8 cellular contexts compared by ENCODE assay signal in genomic region chr17:28937044-28937729, GRCh38. TPM values are rescaled to one million over a fixed set of nuclear protein-coding genes. Genes with fewer than 3 reads are reported as not detected.
DNase-seq lines count a peak whose midpoint lies in the region; ATAC-seq, FAIRE-seq and TF ChIP-seq lines count a peak whose summit lies in the region.
"Had no signal": no experiment of that assay in that cellular context is flagged by ENCODE, and none has a peak within 500 bp of the region (broad histone marks: within the 10 kb centered on the region; RNA-seq: fewer than 3 reads in every experiment).

No MANE protein-coding gene starts in this region.

- POLR2A ChIA-PET in IMR-90 (lab: Charles Lee; ENCODE audit: unreplicated experiment) (no interaction called here), K562 (lab: Yijun Ruan, JAX) (interaction anchor here (0.8 to 3.7 kb wide), 12 partner anchors 8 to 360 kb away, joined by 3 to 25 read pairs (median 4); partner anchors contain the start of genes ALDOC, BLTP2 and RPL23A)

- H3K9me1 ChIP-seq in IMR-90 (ENCODE audit: insufficient read depth, low read length) (peaks cover 41% of the 10 kb centered on the region), K562 (ENCODE audit: control insufficient read depth, insufficient read depth, low read length) (peaks cover 3% of the 10 kb centered on the region)

- TF ChIP-seq CTCF in IMR-90 (conservative IDR thresholded peaks at IDR 0.05; ENCODE audit: low read depth, low read length) = no peak
- TF ChIP-seq CTCF in K562 (IDR thresholded peaks at IDR 0.05 in 2 of 3, conservative IDR thresholded peaks at IDR 0.05 in 1 of 3; ENCODE audit: insufficient read depth in 2 of 3, low read depth in 1 of 3, low read length in 3 of 3) = no peak
- TF ChIP-seq CTCF in stomach (IDR thresholded peaks at IDR 0.05) = no peak

- H2BK120ac ChIP-seq in IMR-90 (ENCODE audit: low read depth, low read length) = no peak overlapping the region

- no peak for TF ChIP-seq POLR2A in IMR-90 (IDR thresholded peaks at IDR 0.05; ENCODE audit: low read depth, low read length)
- no peak for TF ChIP-seq POLR2A in K562 (conservative IDR thresholded peaks at IDR 0.05)
- TF ChIP-seq POLR2A in stomach (IDR thresholded peaks at IDR 0.05) = no peak

- no peak overlapping the region for H3K9ac ChIP-seq in IMR-90 (ENCODE audit: low read depth, low read length)
- no peak overlapping the region for H3K9ac ChIP-seq in K562 (ENCODE audit: insufficient read depth in 1 of 2, low read depth in 2 of 2, low read length in 2 of 2)

- no peak overlapping the region for H2BK15ac ChIP-seq in IMR-90 (ENCODE audit: low read depth, low read length)

- dilution Hi-C loops in IMR-90 (cut with HindIII; ENCODE audit: low sequenced_read_pairs, unreplicated experiment) = no loop called here

- H2BK5ac ChIP-seq in IMR-90 (ENCODE audit: low read depth, low read length, poor library complexity, severe bottlenecking) = no peak overlapping the region

- in situ Hi-C loops in IMR-90 (cut with MboI; ENCODE audit: low sequenced_read_pairs) = no loop called here
- in situ Hi-C loops in K562 (cut with MboI) = loop anchor here (5.0 kb wide), 1 partner anchor 360 kb away; the partner anchor contains the start of gene ALDOC

- intact Hi-C loops in IMR-90 (cut with micrococcal nuclease) = no loop called here
- intact Hi-C loops in K562 (cut with micrococcal nuclease) = no loop called here
- intact Hi-C loops in left colon (cut with DNase I, micrococcal nuclease) = no loop called here
- intact Hi-C loops in stomach (cut with DNase I; ENCODE audit: low total_unique reads) = no loop called here

- no peak overlapping the region for H4K91ac ChIP-seq in IMR-90 (ENCODE audit: insufficient read depth, low read depth, low read length)

- no peak overlapping the region for H4K8ac ChIP-seq in IMR-90 (ENCODE audit: low read depth in 2 of 2, low read length in 2 of 2)

- BruUV-seq in IMR-90 (replicated peaks; lab: Mats Ljungman, UMichigan) (no TSS peak), K562 (replicated peaks; lab: Mats Ljungman, UMichigan) (no TSS peak)

- H3K27ac ChIP-seq in IMR-90 (ENCODE audit: insufficient read depth, low read length) = no peak overlapping the region
- no peak overlapping the region for H3K27ac ChIP-seq in K562 (ENCODE audit: extremely low read depth, low read depth, low read length)
- peak overlapping the region; percentile 38 to 70 (median 59) for H3K27ac ChIP-seq in stomach

- peaks cover 84% of the 10 kb centered on the region for H3K79me2 ChIP-seq in K562 (ENCODE audit: control insufficient read depth, insufficient read depth, low read length)

- H3K79me1 ChIP-seq in IMR-90 (ENCODE audit: low read depth in 1 of 2, low read length in 2 of 2) = peaks cover 41 to 95% of the 10 kb centered on the region in 2 experiments

- DNase-seq in IMR-90 (peak; percentile 41), K562 (ENCODE audit: extremely low read depth in 1 of 4, low spot score in 3 of 4) (no peak), left colon (no peak), stomach (no peak), epidermal melanocyte (ENCODE audit: insufficient read length, low spot score) (no peak)

- peaks cover 18% of the 10 kb centered on the region for H3K4me1 ChIP-seq in IMR-90 (ENCODE audit: control insufficient read depth, insufficient read depth, low read length)
- peaks cover 0 to 16% of the 10 kb centered on the region in 2 experiments; a peak in 3 of 5 replicates for H3K4me1 ChIP-seq in K562 (replicated peaks in 1 of 2; ENCODE audit: control insufficient read depth in 2 of 2, insufficient read depth in 2 of 2, low read length in 2 of 2)
- H3K4me1 ChIP-seq in stomach = peaks cover 42 to 80% (median 67%) of the 10 kb centered on the region in 4 donors

- no peak overlapping the region for H3K4ac ChIP-seq in IMR-90 (ENCODE audit: low read depth, low read length)

- no peak overlapping the region for H3K14ac ChIP-seq in IMR-90 (replicated peaks; ENCODE audit: low read depth, low read length)

- CTCF ChIA-PET in IMR-90 (lab: Yijun Ruan, JAX) (no interaction called here), K562 (lab: Yijun Ruan, JAX; ENCODE audit: low intra/inter-chr PET ratio) (no interaction called here)

- H3K36me3 ChIP-seq in IMR-90 (ENCODE audit: control insufficient read depth, insufficient read depth, low read length) (peaks cover 7% of the 10 kb centered on the region), K562 (ENCODE audit: control insufficient read depth, insufficient read depth, low read length) (peaks cover 59% of the 10 kb centered on the region), stomach (peaks cover 0 to 11% (median 6%) of the 10 kb centered on the region in 4 donors)

- H4K20me1 ChIP-seq in IMR-90 (ENCODE audit: insufficient read depth, low read length) (peaks cover 98% of the 10 kb centered on the region), K562 (replicated peaks; ENCODE audit: control insufficient read depth, insufficient read depth, low read length) (peaks cover 6% of the 10 kb centered on the region; the same call in 1 of the 2 replicates)

- H2AK9ac ChIP-seq in IMR-90 (replicated peaks; ENCODE audit: low read depth, low read length, poor library complexity) = peak overlapping the region; percentile 10

- H3K4me2 ChIP-seq in IMR-90 (ENCODE audit: low read depth, low read length) (no peak overlapping the region), K562 (ENCODE audit: insufficient read depth, low read length) (no peak overlapping the region)

- TF ChIP-seq RAD21 in IMR-90 (IDR thresholded peaks at IDR 0.05; ENCODE audit: low read length) (no peak), K562 (CRISPR knock-in tag; conservative IDR thresholded peaks at IDR 0.05 in 1 of 2, IDR thresholded peaks at IDR 0.05 in 1 of 2) (no peak)

- no peak overlapping the region for H2AK5ac ChIP-seq in IMR-90 (ENCODE audit: low read depth, low read length)

- H2AFZ ChIP-seq in IMR-90 (replicated peaks; ENCODE audit: low read length, poor library complexity) = no peak overlapping the region
- H2AFZ ChIP-seq in K562 (ENCODE audit: low read depth, low read length) = no peak overlapping the region

- FAIRE-seq in K562 (lab: Jason Lieb, UNC) = no peak
- FAIRE-seq: GM12892 had no signal

- H4K5ac ChIP-seq in IMR-90 (ENCODE audit: low read depth, low read length) = no peak overlapping the region

- TF ChIP-seq EP300 in K562 (IDR thresholded peaks at IDR 0.05; ENCODE audit: low read length) = no peak
- no peak for TF ChIP-seq EP300 in stomach (IDR thresholded peaks at IDR 0.05)

- H2BK20ac ChIP-seq in IMR-90 (ENCODE audit: low read depth, low read length) = no peak overlapping the region

- H3K18ac ChIP-seq in IMR-90 (ENCODE audit: low read depth, low read length) = no peak overlapping the region

- no peak overlapping the region for H3K56ac ChIP-seq in IMR-90 (ENCODE audit: extremely low read depth, insufficient read depth, low read length)

- no peak overlapping the region for H3K4me3 ChIP-seq in IMR-90 (ENCODE audit: insufficient read depth, low read depth, low read length)
- no peak overlapping the region for H3K4me3 ChIP-seq in K562
- H3K4me3 ChIP-seq in stomach = no peak overlapping the region

- no peak overlapping the region for H3K23ac ChIP-seq in IMR-90 (ENCODE audit: low read depth, low read length)

- no peaks in the 10 kb centered on the region for H3K9me3 ChIP-seq in IMR-90 (ENCODE audit: control insufficient read depth, insufficient read depth, low read length)
- H3K9me3 ChIP-seq in K562 (replicated peaks; ENCODE audit: control insufficient read depth, insufficient read depth, low read depth, low read length) = no peaks in the 10 kb centered on the region
- H3K9me3 ChIP-seq in stomach = no peaks in the 10 kb centered on the region

- WGBS in IMR-90 (ENCODE audit: extremely low coverage in 2 of 2, insufficient read length in 1 of 2), 2 experiments = 67% methylated on average over 1 of the region's 5 CpGs; no CpG with 5 or more reads in 1 of the 2 experiments
- WGBS in K562 (ENCODE audit: insufficient coverage, low coverage, missing lambda C conversion rate) = 67% methylated on average over 5 of the region's 5 CpGs
- WGBS in stomach, 5 donors = 38 to 69% (median 44%) methylated on average over 5 of the region's 5 CpGs

- ATAC-seq in IMR-90 (ENCODE audit: low read depth) = no peak; the same call in 1 of the 2 replicates
- ATAC-seq in K562 = no peak
- peak; percentile 57 for ATAC-seq in left colon
- ATAC-seq in GM19397 (IDR thresholded peaks at IDR 0.05; ENCODE audit: unreplicated experiment) = no peak
- no peak for ATAC-seq in GM21526 (IDR thresholded peaks at IDR 0.05; ENCODE audit: low FRiP score, unreplicated experiment)

- H3K27me3 ChIP-seq in IMR-90 (ENCODE audit: control insufficient read depth, insufficient read depth, low read length) (no peaks in the 10 kb centered on the region), K562 (ENCODE audit: control insufficient read depth in 2 of 2, insufficient read depth in 2 of 2, low read length in 2 of 2) (no peaks in the 10 kb centered on the region), stomach (no peaks in the 10 kb centered on the region)

RNA-seq across cellular contexts. Expression of gene PHF12, which starts 14.1 kb away (rescaled TPM):
- total RNA-seq in IMR-90 (2012; rRNA removed) (25.6 and 26.7 TPM in 2 replicates), K562 (2014; rRNA removed) (17.7 and 18.7 TPM in 2 replicates), K562 (2014; rRNA removed; fragmentation: Illumina TruSeq; extraction: Trizol) (8.2 and 8.3 TPM in 2 replicates), K562 (2015; rRNA removed; fragmentation: Illumina TruSeq; extraction: Trizol) (10.4 and 12.0 TPM in 2 replicates), K562 (2021) (24.0 and 31.3 TPM in 2 replicates), left colon (10 to 100 TPM; 33.1 to 42.3 TPM), stomach (100 to 1,000 TPM in 1 of 5 donors, 10 to 100 TPM in 4; 23.2 to 206 (median 48.5) TPM)
- polyA plus RNA-seq in IMR-90 (2012; rRNA removed) (24.4 and 28.9 TPM in 2 replicates), K562 (2011; rRNA removed) (13.5 and 27.0 TPM in 2 replicates), K562 (2014; fragmentation: Illumina TruSeq; extraction: Trizol) (19.9 and 21.4 TPM in 2 replicates), K562 (2014; fragmentation: Nextera tagmentation; extraction: Ambion mirVana) (1 to 10 TPM in 1 of 2 experiments, under 1 TPM in 1; 0.82 to 1.1 TPM), K562 (2014; rRNA removed) (21.5 and 21.8 TPM in 2 replicates), stomach (1 to 10 TPM; 8.3 to 9.8 (median 8.6) TPM)
- polyA plus RNA-seq in IMR-90 (2012; cell fraction: cytosol; rRNA removed) = 27.1 and 31.6 TPM in 2 replicates
- polyA plus RNA-seq in IMR-90 (2012; cell fraction: nucleus; rRNA removed; ENCODE audit: low replicate concordance) = 46.7 and 79.8 TPM in 2 replicates
- 126 and 135 TPM in 2 replicates for total RNA-seq in K562 (2011; cell fraction: chromatin; rRNA removed; ENCODE audit: low replicate concordance)
- total RNA-seq in K562 (2011; cell fraction: nucleolus; rRNA removed) = 70.4 and 78.8 TPM in 2 replicates
- total RNA-seq in K562 (2011; cell fraction: nucleoplasm; rRNA removed) = 90.9 and 130 TPM in 2 replicates
- polyA plus RNA-seq in K562 (2011; cell fraction: cytosol; rRNA removed) = 17.1 and 19.2 TPM in 2 replicates
- 115 and 157 TPM in 2 replicates for polyA plus RNA-seq in K562 (2011; cell fraction: nucleus; rRNA removed)
- polyA plus RNA-seq in K562 (2012) = 27.6 and 28.9 TPM in 2 replicates
- 18.1 and 18.7 TPM in 2 replicates for polyA minus RNA-seq in K562 (2011; rRNA and poly(A)+ RNA removed)
- polyA minus RNA-seq in K562 (2011; cell fraction: cytosol; rRNA and poly(A)+ RNA removed) = 12.2 and 15.7 TPM in 2 replicates
- polyA minus RNA-seq in K562 (2011; cell fraction: nucleus; rRNA and poly(A)+ RNA removed) = 23.6 and 27.0 TPM in 2 replicates

RNA-seq across cellular contexts. Expression of gene DHRS13, which starts 34.3 kb away (rescaled TPM):
- total RNA-seq in IMR-90 (2012; rRNA removed) = 2.7 and 2.8 TPM in 2 replicates
- 3.9 and 4.1 TPM in 2 replicates for polyA plus RNA-seq in IMR-90 (2012; rRNA removed)
- polyA plus RNA-seq in IMR-90 (2012; cell fraction: cytosol; rRNA removed) = 3.7 and 5.3 TPM in 2 replicates
- 3.0 and 3.2 TPM in 2 replicates for polyA plus RNA-seq in IMR-90 (2012; cell fraction: nucleus; rRNA removed; ENCODE audit: low replicate concordance)
- total RNA-seq in K562 (2011; cell fraction: chromatin; rRNA removed; ENCODE audit: low replicate concordance) = 64.4 and 82.9 TPM in 2 replicates
- total RNA-seq in K562 (2011; cell fraction: nucleolus; rRNA removed) = 76.9 and 79.7 TPM in 2 replicates
- 79.7 and 82.1 TPM in 2 replicates for total RNA-seq in K562 (2011; cell fraction: nucleoplasm; rRNA removed)
- 52.3 and 56.7 TPM in 2 replicates for total RNA-seq in K562 (2014; rRNA removed)
- 21.5 and 25.2 TPM in 2 replicates for total RNA-seq in K562 (2014; rRNA removed; fragmentation: Illumina TruSeq; extraction: Trizol)
- total RNA-seq in K562 (2015; rRNA removed; fragmentation: Illumina TruSeq; extraction: Trizol) = 31.2 and 33.5 TPM in 2 replicates
- 39.5 and 42.4 TPM in 2 replicates for total RNA-seq in K562 (2021)
- 26.9 and 36.3 TPM in 2 replicates for polyA plus RNA-seq in K562 (2011; rRNA removed)
- polyA plus RNA-seq in K562 (2011; cell fraction: cytosol; rRNA removed) = 40.5 and 70.4 TPM in 2 replicates
- polyA plus RNA-seq in K562 (2011; cell fraction: nucleus; rRNA removed) = 24.6 and 32.8 TPM in 2 replicates
- polyA plus RNA-seq in K562 (2012) = 19.4 and 24.0 TPM in 2 replicates
- 30.2 and 32.3 TPM in 2 replicates for polyA plus RNA-seq in K562 (2014; fragmentation: Illumina TruSeq; extraction: Trizol)
- under 1 TPM in 1 of 2 experiments, not detected in 1; 0.32 TPM for polyA plus RNA-seq in K562 (2014; fragmentation: Nextera tagmentation; extraction: Ambion mirVana)
- 44.9 and 53.3 TPM in 2 replicates for polyA plus RNA-seq in K562 (2014; rRNA removed)
- polyA minus RNA-seq in K562 (2011; rRNA and poly(A)+ RNA removed) = 25.0 and 26.0 TPM in 2 replicates
- polyA minus RNA-seq in K562 (2011; cell fraction: cytosol; rRNA and poly(A)+ RNA removed) = 14.7 and 20.7 TPM in 2 replicates
- 16.6 and 16.9 TPM in 2 replicates for polyA minus RNA-seq in K562 (2011; cell fraction: nucleus; rRNA and poly(A)+ RNA removed)
- 1 to 10 TPM; 6.3 to 7.5 TPM for total RNA-seq in left colon
- 10 to 100 TPM in 2 of 5 donors, 1 to 10 TPM in 2, not detected in 1; 6.4 to 33.5 (median 9.3) TPM for total RNA-seq in stomach
- polyA plus RNA-seq in stomach = 10 to 100 TPM in 1 of 3 donors, 1 to 10 TPM in 2; 4.4 to 13.4 (median 6.0) TPM

RNA-seq across cellular contexts. Expression of gene FLOT2, which starts 39.7 kb away (rescaled TPM):
- total RNA-seq in IMR-90 (2012; rRNA removed) = 19.7 and 31.1 TPM in 2 replicates
- polyA plus RNA-seq in IMR-90 (2012; rRNA removed) = 60.1 and 67.9 TPM in 2 replicates
- polyA plus RNA-seq in IMR-90 (2012; cell fraction: cytosol; rRNA removed) = 52.9 and 71.4 TPM in 2 replicates
- polyA plus RNA-seq in IMR-90 (2012; cell fraction: nucleus; rRNA removed; ENCODE audit: low replicate concordance) = 61.2 and 61.8 TPM in 2 replicates
- 71.3 and 104 TPM in 2 replicates for total RNA-seq in K562 (2011; cell fraction: chromatin; rRNA removed; ENCODE audit: low replicate concordance)
- 66.8 and 70.7 TPM in 2 replicates for total RNA-seq in K562 (2011; cell fraction: nucleolus; rRNA removed)
- 69.2 and 74.4 TPM in 2 replicates for total RNA-seq in K562 (2011; cell fraction: nucleoplasm; rRNA removed)
- total RNA-seq in K562 (2014; rRNA removed) = 41.7 and 47.7 TPM in 2 replicates
- total RNA-seq in K562 (2014; rRNA removed; fragmentation: Illumina TruSeq; extraction: Trizol) = 22.8 and 28.5 TPM in 2 replicates
- total RNA-seq in K562 (2015; rRNA removed; fragmentation: Illumina TruSeq; extraction: Trizol) = 38.1 and 40.6 TPM in 2 replicates
- 138 and 143 TPM in 2 replicates for total RNA-seq in K562 (2021)
- polyA plus RNA-seq in K562 (2011; rRNA removed) = 90.8 and 99.7 TPM in 2 replicates
- polyA plus RNA-seq in K562 (2011; cell fraction: cytosol; rRNA removed) = 118 and 151 TPM in 2 replicates
- polyA plus RNA-seq in K562 (2011; cell fraction: nucleus; rRNA removed) = 86.5 and 110 TPM in 2 replicates
- polyA plus RNA-seq in K562 (2012) = 106 and 168 TPM in 2 replicates
- 87.8 and 95.5 TPM in 2 replicates for polyA plus RNA-seq in K562 (2014; fragmentation: Illumina TruSeq; extraction: Trizol)
- 10 to 100 TPM; 17.5 to 30.1 TPM for polyA plus RNA-seq in K562 (2014; fragmentation: Nextera tagmentation; extraction: Ambion mirVana)
- polyA plus RNA-seq in K562 (2014; rRNA removed) = 72.2 and 72.7 TPM in 2 replicates
- polyA minus RNA-seq in K562 (2011; rRNA and poly(A)+ RNA removed) = 114 and 143 TPM in 2 replicates
- 86.6 and 88.6 TPM in 2 replicates for polyA minus RNA-seq in K562 (2011; cell fraction: cytosol; rRNA and poly(A)+ RNA removed)
- 16.2 and 18.3 TPM in 2 replicates for polyA minus RNA-seq in K562 (2011; cell fraction: nucleus; rRNA and poly(A)+ RNA removed)
- 10 to 100 TPM; 82.4 to 91.5 TPM for total RNA-seq in left colon
- total RNA-seq in stomach = 10 to 100 TPM; 19.5 to 80.5 (median 42.4) TPM
- 10 to 100 TPM; 32.1 to 43.2 (median 37.0) TPM for polyA plus RNA-seq in stomach

Comparison
In these comparisons a context has a peak if more than half of its experiments do, and no peak if none do; other contexts are left out.
1. H3K27ac ChIP-seq: peak in stomach (5 of 5); none in IMR-90 (single experiment) and K562 (single experiment).